Comparison of ENCODE assay signal across 9 cellular contexts in genomic region chr15:68389936-68390790, GRCh38. TPM values are rescaled to one million over a fixed set of nuclear protein-coding genes. Genes with fewer than 3 reads are reported as not detected.
DNase-seq lines count a peak whose midpoint lies in the region; ATAC-seq and FAIRE-seq lines count a peak whose summit lies in the region.
"Had no signal": no experiment of that assay in that cellular context is flagged by ENCODE, and none has a peak within 500 bp of the region (broad histone marks: within the 10 kb centered on the region; RNA-seq: fewer than 3 reads in every experiment).

No MANE protein-coding gene starts in this region.

- no peak overlapping the region for H2AFZ ChIP-seq in neuronal stem cell (ENCODE audit: low read length)

- no peak overlapping the region for H4K8ac ChIP-seq in neuronal stem cell (ENCODE audit: low read depth, low read length)

- H3K36me3 Mint-ChIP-seq in activated T-helper 1 cell treated with anti-CD3 and anti-CD28 coated beads, Interleukin-12 subunit alpha, Interleukin-12 subunit beta, Interleukin-2, Interleukin-4 antibody, amounts not matched to agents 30 ng/mL and 10 ng/mL and 1 ng/mL, durations not matched to agents 14 hours and 24 hours and 36 hours (ENCODE audit: low read depth) = no peaks in the 10 kb centered on the region
- H3K36me3 Mint-ChIP-seq: brain had no signal

- H3K36me3 ChIP-seq in neuronal stem cell (replicated peaks in 1 of 2; ENCODE audit: control insufficient read depth in 2 of 2, insufficient read depth in 2 of 2, low read length in 2 of 2) = no peaks in the 10 kb centered on the region

- no peak overlapping the region for H3K4ac ChIP-seq in neuronal stem cell (ENCODE audit: low read length)

- peak overlapping the region; percentile 69 for H2BK15ac ChIP-seq in neuronal stem cell (ENCODE audit: low read length)

- no peak overlapping the region for H2BK12ac ChIP-seq in neuronal stem cell (ENCODE audit: low read length)

- H3K4me1 ChIP-seq in neuronal stem cell (ENCODE audit: control insufficient read depth in 2 of 2, insufficient read depth in 1 of 2, low read depth in 1 of 2, low read length in 2 of 2) = no peaks in the 10 kb centered on the region

- no peaks in the 10 kb centered on the region for H3K9me3 ChIP-seq in neuronal stem cell (replicated peaks in 1 of 2; ENCODE audit: control insufficient read depth in 2 of 2, insufficient read depth in 1 of 2, low read depth in 1 of 2, low read length in 2 of 2)

- H2BK120ac ChIP-seq in neuronal stem cell (ENCODE audit: low read depth, low read length) = no peak overlapping the region

- H3K4me1 Mint-ChIP-seq in activated T-helper 1 cell treated with anti-CD3 and anti-CD28 coated beads, Interleukin-12 subunit alpha, Interleukin-12 subunit beta, Interleukin-2, Interleukin-4 antibody, amounts not matched to agents 30 ng/mL and 10 ng/mL and 1 ng/mL, durations not matched to agents 14 hours and 24 hours and 36 hours (ENCODE audit: low read depth) = peaks cover 14% of the 10 kb centered on the region
- H3K4me1 Mint-ChIP-seq: brain had no signal

- no peak overlapping the region for H3K4me2 ChIP-seq in neuronal stem cell (ENCODE audit: insufficient read depth, low read length, poor library complexity, severe bottlenecking)

- no peak overlapping the region for H3K4me3 Mint-ChIP-seq in activated T-helper 1 cell treated with anti-CD3 and anti-CD28 coated beads, Interleukin-12 subunit alpha, Interleukin-12 subunit beta, Interleukin-2, Interleukin-4 antibody, amounts not matched to agents 30 ng/mL and 10 ng/mL and 1 ng/mL, durations not matched to agents 14 hours and 24 hours and 36 hours
- H3K4me3 Mint-ChIP-seq: brain had no signal

- H4K91ac ChIP-seq in neuronal stem cell (ENCODE audit: low read depth, low read length, poor library complexity) = no peak overlapping the region

- intact Hi-C loops in activated T-helper 1 cell treated with anti-CD3 and anti-CD28 coated beads, Interleukin-12 subunit alpha, Interleukin-12 subunit beta, Interleukin-2, Interleukin-4 antibody, amounts not matched to agents 30 ng/mL and 10 ng/mL and 1 ng/mL, durations not matched to agents 14 hours and 24 hours and 36 hours (cut with micrococcal nuclease) = no loop called here

- no peak overlapping the region for H3K14ac ChIP-seq in neuronal stem cell (ENCODE audit: low read length)

- DNase-seq in GM18507 (ENCODE audit: extremely low spot score, insufficient read length, low read depth) (peak; percentile 56), neuronal stem cell (ENCODE audit: low spot score) (no peak), GOT3 (lab: John Stamatoyannopoulos, UW) (no peak), NCI-H1048 (lab: John Stamatoyannopoulos, UW) (no peak), NCI-H2227 treated with DMSO at 0.1 percent for 48 hours (lab: John Stamatoyannopoulos, UW) (no peak)
- DNase-seq in activated T-helper 1 cell treated with anti-CD3 and anti-CD28 coated beads, Interleukin-12 subunit alpha, Interleukin-12 subunit beta, Interleukin-2, Interleukin-4 antibody, amounts not matched to agents 30 ng/mL and 10 ng/mL and 1 ng/mL, durations not matched to agents 14 hours and 24 hours and 36 hours (ENCODE audit: low spot score) = peak; percentile 16

- H3K27me3 Mint-ChIP-seq in activated T-helper 1 cell treated with anti-CD3 and anti-CD28 coated beads, Interleukin-12 subunit alpha, Interleukin-12 subunit beta, Interleukin-2, Interleukin-4 antibody, amounts not matched to agents 30 ng/mL and 10 ng/mL and 1 ng/mL, durations not matched to agents 14 hours and 24 hours and 36 hours (ENCODE audit: insufficient read depth) = peaks cover 25% of the 10 kb centered on the region

- no peak overlapping the region for H3K9ac ChIP-seq in neuronal stem cell (ENCODE audit: low read depth, low read length, poor library complexity)

- peak; percentile 89 for FAIRE-seq in GM18507 (lab: Jason Lieb, UNC)

- H3K4me3 ChIP-seq in neuronal stem cell (ENCODE audit: low read length in 2 of 2) = no peak overlapping the region

- H3K27ac Mint-ChIP-seq in activated T-helper 1 cell treated with anti-CD3 and anti-CD28 coated beads, Interleukin-12 subunit alpha, Interleukin-12 subunit beta, Interleukin-2, Interleukin-4 antibody, amounts not matched to agents 30 ng/mL and 10 ng/mL and 1 ng/mL, durations not matched to agents 14 hours and 24 hours and 36 hours = no peak overlapping the region
- H3K27ac Mint-ChIP-seq: brain had no signal

- no peaks in the 10 kb centered on the region for H3K9me3 Mint-ChIP-seq in activated T-helper 1 cell treated with anti-CD3 and anti-CD28 coated beads, Interleukin-12 subunit alpha, Interleukin-12 subunit beta, Interleukin-2, Interleukin-4 antibody, amounts not matched to agents 30 ng/mL and 10 ng/mL and 1 ng/mL, durations not matched to agents 14 hours and 24 hours and 36 hours

- peaks cover 0 to 4% (median 0%) of the 10 kb centered on the region in 3 experiments for H3K27me3 ChIP-seq in neuronal stem cell (ENCODE audit: control insufficient read depth in 3 of 3, insufficient read depth in 3 of 3, low read depth in 1 of 3, low read length in 3 of 3)

- H3K23ac ChIP-seq in neuronal stem cell (ENCODE audit: low read depth, low read length, poor library complexity) = no peak overlapping the region

- no CpG with 5 or more reads among the region's 15 CpGs for WGBS in neuronal stem cell (ENCODE audit: extremely low coverage in 2 of 2, insufficient read length in 2 of 2, insufficient replicate concordance in 1 of 2), 2 donors

- no peaks in the 10 kb centered on the region for H3K79me1 ChIP-seq in neuronal stem cell (ENCODE audit: low read depth, low read length)

- H3K18ac ChIP-seq in neuronal stem cell (ENCODE audit: low read length) = no peak overlapping the region

- H2BK5ac ChIP-seq in neuronal stem cell (ENCODE audit: low read length) = no peak overlapping the region

- H3K27ac ChIP-seq in neuronal stem cell (replicated peaks; ENCODE audit: low read length) = no peak overlapping the region

- H2AK5ac ChIP-seq in neuronal stem cell (ENCODE audit: low read depth, low read length) = peak overlapping the region; percentile 44

- ATAC-seq in HG03175 (IDR thresholded peaks at IDR 0.05; ENCODE audit: unreplicated experiment) (peak; percentile 70), HG03039 (IDR thresholded peaks at IDR 0.05; ENCODE audit: unreplicated experiment) (no peak)

RNA-seq across cellular contexts. Expression of gene ITGA11, which starts 41.8 kb away (rescaled TPM):
- 0.23 and 0.27 TPM in 2 replicates for total RNA-seq in activated T-helper 1 cell treated with anti-CD3 and anti-CD28 coated beads, Interleukin-12 subunit alpha, Interleukin-12 subunit beta, Interleukin-2, Interleukin-4 antibody, amounts not matched to agents 30 ng/mL and 10 ng/mL and 1 ng/mL, durations not matched to agents 14 hours and 24 hours and 36 hours
- polyA plus RNA-seq in neuronal stem cell (2013, experiment 1 of 2) = 0.06 TPM
- polyA plus RNA-seq in neuronal stem cell (2013, experiment 2 of 2) = 0.10 TPM

Comparison
In these comparisons a context has a peak if more than half of its experiments do, and no peak if none do; other contexts are left out.
1. DNase-seq: peak in GM18507 (single experiment) and activated T-helper 1 cell treated with anti-CD3 and anti-CD28 coated beads, Interleukin-12 subunit alpha, Interleukin-12 subunit beta, Interleukin-2, Interleukin-4 antibody, amounts not matched to agents 30 ng/mL and 10 ng/mL and 1 ng/mL, durations not matched to agents 14 hours and 24 hours and 36 hours (single experiment); none in neuronal stem cell (single experiment), GOT3 (single experiment), NCI-H1048 (single experiment) and NCI-H2227 treated with DMSO at 0.1 percent for 48 hours (single experiment).